In genomic region chr1:1019122-1019999, GRCh38 we compare ENCODE assay signal across 8 cellular contexts. TPM values are rescaled to one million over a fixed set of nuclear protein-coding genes. Genes with fewer than 3 reads are reported as not detected.
DNase-seq lines count a peak whose midpoint lies in the region; TF ChIP-seq lines count a peak whose summit lies in the region.

No MANE protein-coding gene starts in this region.

- TF ChIP-seq CTCF in GM12865 (IDR thresholded peaks at IDR 0.05; ENCODE audit: insufficient read depth, low read depth, low read length, missing control alignments) (peak; percentile 59), astrocyte of the spinal cord (IDR thresholded peaks at IDR 0.05; ENCODE audit: low read depth, low read length) (peak; percentile 45)

- DNase-seq in GM12865 (ENCODE audit: low read depth): peak; percentile 90
- DNase-seq in H7: peak; percentile 99
- peak; percentile 89 for DNase-seq in LoVo (ENCODE audit: low spot score)
- peak; percentile 84 for DNase-seq in T1000 (lab: John Stamatoyannopoulos, UW)
- DNase-seq in astrocyte of the spinal cord (ENCODE audit: low read depth, low spot score): peak; percentile 78
- DNase-seq in iPS DF 6.9 (ENCODE audit: low read depth, low spot score): no peak
- no peak for DNase-seq in NCI-H128 (lab: John Stamatoyannopoulos, UW; ENCODE audit: unreplicated experiment)

- H3K4me1 ChIP-seq in iPS DF 6.9 (ENCODE audit: control insufficient read depth, insufficient read depth, low read length): peaks cover 22% of the 10 kb centered on the region

- H3K27ac ChIP-seq in iPS DF 6.9 (ENCODE audit: low read length) (no peak overlapping the region), skin epidermis (peak overlapping the region; percentile 38 to 95 (median 83))

- H3K36me3 ChIP-seq in H7 (replicated peaks; ENCODE audit: control insufficient read depth, insufficient read depth, low read length): peaks cover 1% of the 10 kb centered on the region
- no peaks in the 10 kb centered on the region for H3K36me3 ChIP-seq in iPS DF 6.9 (ENCODE audit: control insufficient read depth, insufficient read depth, low read length)

- H3K4me3 ChIP-seq in GM12865 (ENCODE audit: low read depth, low read length): peak overlapping the region; percentile 44
- peak overlapping the region; percentile 41 for H3K4me3 ChIP-seq in H7 (ENCODE audit: insufficient read depth, low read depth, low read length)
- H3K4me3 ChIP-seq in astrocyte of the spinal cord (ENCODE audit: low read depth, low read length): peak overlapping the region; percentile 32
- peak overlapping the region; percentile 38; the same call in 1 of the 2 replicates for H3K4me3 ChIP-seq in iPS DF 6.9 (ENCODE audit: low read length)
- peak overlapping the region; percentile 52 to 82 (median 77) for H3K4me3 ChIP-seq in skin epidermis

- H3K27me3 ChIP-seq in H7 (ENCODE audit: control insufficient read depth, insufficient read depth, low read length) (no peaks in the 10 kb centered on the region; the same call in 1 of the 2 replicates), iPS DF 6.9 (ENCODE audit: control insufficient read depth, insufficient read depth, low read length) (no peaks in the 10 kb centered on the region)

- in situ Hi-C loops in astrocyte of the spinal cord (cut with HindIII; ENCODE audit: low sequenced_read_pairs): no loop called here

- no CpG with 5 or more reads among the region's 91 CpGs for WGBS in iPS DF 6.9 (ENCODE audit: insufficient coverage, insufficient read length)

- no peaks in the 10 kb centered on the region for H3K9me3 ChIP-seq in iPS DF 6.9 (ENCODE audit: control insufficient read depth, insufficient read depth, low read length)

RNA-seq across cellular contexts. Expression of gene AGRN, which starts 0.6 kb away (rescaled TPM):
- 126 and 130 TPM in 2 replicates for total RNA-seq in H7 (2014; rRNA removed; shearing (Covaris generic))

RNA-seq across cellular contexts. Expression of gene ISG15, which starts 6.1 kb away (rescaled TPM):
- total RNA-seq in H7 (2014; rRNA removed; shearing (Covaris generic)): 110 and 124 TPM in 2 replicates

RNA-seq across cellular contexts. Expression of gene HES4, which starts 19.5 kb away (rescaled TPM):
- total RNA-seq in H7 (2014; rRNA removed; shearing (Covaris generic)): 11.3 and 17.5 TPM in 2 replicates

RNA-seq across cellular contexts. Expression of gene PERM1, which starts 37.5 kb away (rescaled TPM):
- not detected in 2 replicates for total RNA-seq in H7 (2014; rRNA removed; shearing (Covaris generic))

RNA-seq across cellular contexts. Expression of gene PLEKHN1, which starts 53.1 kb away (rescaled TPM):
- total RNA-seq in H7 (2014; rRNA removed; shearing (Covaris generic)): 1.6 and 2.0 TPM in 2 replicates

Comparison
In these comparisons a context has a peak if more than half of its experiments do, and no peak if none do; other contexts are left out.
1. DNase-seq: peak in GM12865 (single experiment), H7 (single experiment), LoVo (single experiment), T1000 (single experiment) and astrocyte of the spinal cord (single experiment); none in iPS DF 6.9 (single experiment) and NCI-H128 (single experiment).
2. Peak in every context shown above with its lines, with median percentiles within 50 percentile points of each other: H3K4me3 ChIP-seq.